ENCODE assay signal across 2 cellular contexts in genomic region chr1:227731241-227731677, GRCh38.
A peak's percentile ranks its signal among the peaks of the same experiment; 100 is the strongest.
TF ChIP-seq lines count a peak whose summit lies in the region.

No MANE protein-coding gene starts in this region.

TF ChIP-seq in K562, 482 proteins besides CTCF, POLR2A, EP300 and RAD21:
- TF ChIP-seq ZKSCAN1 (IDR thresholded peaks at IDR 0.05; ENCODE audit: low read depth, low read length) (no peak), CBFA2T2 (conservative IDR thresholded peaks at IDR 0.05) (no peak), NCOA2 (IDR thresholded peaks at IDR 0.05; ENCODE audit: partially characterized antibody in 2 of 2) (no peak), RBFOX2 (IDR thresholded peaks at IDR 0.05; ENCODE audit: low read depth, low read length) (peak; percentile 3; the same call in 1 of the 2 replicates), HMGXB4 (CRISPR knock-in tag; IDR thresholded peaks at IDR 0.05) (no peak), ZNF124 (CRISPR knock-in tag; IDR thresholded peaks at IDR 0.05) (0 out of 2 replicates have a peak, but pooled peaks have one; percentile 32), NR1H2 (CRISPR knock-in tag; IDR thresholded peaks at IDR 0.05) (no peak), POLR2H (tag; IDR thresholded peaks at IDR 0.05; ENCODE audit: low read depth) (no peak), ZNF511 (CRISPR knock-in tag; IDR thresholded peaks at IDR 0.05) (no peak), JUNB (CRISPR knock-in tag; conservative IDR thresholded peaks at IDR 0.05) (no peak), ZNF174 (CRISPR knock-in tag; IDR thresholded peaks at IDR 0.05) (no peak), XRCC5 (IDR thresholded peaks at IDR 0.05; ENCODE audit: low read depth, low read length) (no peak), PHB (CRISPR knock-in tag; IDR thresholded peaks at IDR 0.05) (no peak), MTF1 (CRISPR knock-in tag; IDR thresholded peaks at IDR 0.05; ENCODE audit: borderline replicate concordance) (no peak), TCF7L2 (IDR thresholded peaks at IDR 0.05; ENCODE audit: low read depth, low read length) (no peak), POLR2G (IDR thresholded peaks at IDR 0.05; ENCODE audit: low read depth, low read length) (peak; percentile 55; the same call in 1 of the 2 replicates), HBP1 (CRISPR knock-in tag; IDR thresholded peaks at IDR 0.05) (no peak), SNAPC5 (CRISPR knock-in tag; IDR thresholded peaks at IDR 0.05) (no peak), NR3C1 (CRISPR knock-in tag; IDR thresholded peaks at IDR 0.05) (no peak), E4F1 (CRISPR knock-in tag; IDR thresholded peaks at IDR 0.05; ENCODE audit: borderline replicate concordance) (no peak)
TF ChIP-seq in K562: peak in this region for 3.

TF ChIP-seq in liver, 16 proteins besides CTCF, POLR2A, EP300 and RAD21:
- TF ChIP-seq EGR1 (IDR thresholded peaks at IDR 0.05; ENCODE audit: low read depth in 2 of 2) (no peak), REST (IDR thresholded peaks at IDR 0.05) (no peak), HNF4A (conservative IDR thresholded peaks at IDR 0.05) (peak; percentile 82 to 89), YY1 (IDR thresholded peaks at IDR 0.05) (no peak), HNF4G (IDR thresholded peaks at IDR 0.05) (peak; percentile 23), GABPA (IDR thresholded peaks at IDR 0.05 in 1 of 2, conservative IDR thresholded peaks at IDR 0.05 in 1 of 2) (peak in 1 of 2 donors; percentile 44), JUND (IDR thresholded peaks at IDR 0.05) (no peak), TAF1 (conservative IDR thresholded peaks at IDR 0.05) (no peak), NR2F2 (IDR thresholded peaks at IDR 0.05) (no peak), ZBTB33 (IDR thresholded peaks at IDR 0.05) (no peak), FOXA1 (IDR thresholded peaks at IDR 0.05) (no peak), RXRA (IDR thresholded peaks at IDR 0.05) (peak; percentile 70 to 86), MAX (IDR thresholded peaks at IDR 0.05) (peak; percentile 70), FOXA2 (IDR thresholded peaks at IDR 0.05) (peak; percentile 41), ATF3 (IDR thresholded peaks at IDR 0.05) (no peak), SP1 (IDR thresholded peaks at IDR 0.05) (peak; percentile 63)
